Comparison of ENCODE assay signal across 9 cellular contexts in genomic region chr4:55733874-55734437, GRCh38.
A peak's percentile ranks its signal among the peaks of the same experiment; 100 is the strongest.
DNase-seq lines count a peak whose midpoint lies in the region; ATAC-seq and TF ChIP-seq lines count a peak whose summit lies in the region.
"Had no signal": no experiment of that assay in that cellular context is flagged by ENCODE, and none has a peak within 500 bp of the region (broad histone marks: within the 10 kb centered on the region; RNA-seq: fewer than 3 reads in every experiment).

No MANE protein-coding gene starts in this region.

- no peak overlapping the region for H3K4me2 ChIP-seq in trophoblast cell (ENCODE audit: low read length)

- no peak overlapping the region for H3K23ac ChIP-seq in trophoblast cell (ENCODE audit: low read length)

- no peak overlapping the region for H3K9ac ChIP-seq in trophoblast cell (ENCODE audit: low read length)

- H3K4ac ChIP-seq in trophoblast cell (ENCODE audit: low read depth, low read length), result no peak overlapping the region

- no peak overlapping the region for H4K12ac ChIP-seq in trophoblast cell (ENCODE audit: low read depth, low read length)

- no CpG with 5 or more reads among the region's 2 CpGs for WGBS in trophoblast cell (ENCODE audit: extremely low coverage, insufficient coverage, insufficient read length)

- no peak overlapping the region for H3K27ac ChIP-seq in trophoblast cell (ENCODE audit: low read depth, low read length)
- H3K27ac ChIP-seq: HL-60 had no signal

- H3K36me3 ChIP-seq in mucosa of descending colon (ENCODE audit: low read depth) (no peaks in the 10 kb centered on the region), trophoblast cell (ENCODE audit: control insufficient read depth in 1 of 2, insufficient read depth in 2 of 2, low read length in 2 of 2) (no peaks in the 10 kb centered on the region)

- peak; percentile 99 for ATAC-seq in mucosa of descending colon
- no peak for ATAC-seq in GM18498 (IDR thresholded peaks at IDR 0.05; ENCODE audit: unreplicated experiment)
- no peak for ATAC-seq in HG03196 (IDR thresholded peaks at IDR 0.05; ENCODE audit: unreplicated experiment)

- H4K8ac ChIP-seq in trophoblast cell (ENCODE audit: low read depth, low read length), result no peak overlapping the region

- H3K14ac ChIP-seq in trophoblast cell (ENCODE audit: low read length), result no peak overlapping the region

- no peak overlapping the region for H2AFZ ChIP-seq in trophoblast cell (ENCODE audit: insufficient read depth, low read length, poor library complexity)

- DNase-seq in EL, result peak; percentile 35
- peak; percentile 22 for DNase-seq in NCI-H748 treated with DMSO at 0.1 percent for 48 hours (lab: John Stamatoyannopoulos, UW)
- DNase-seq in dermis microvascular lymphatic vessel endothelial cell (ENCODE audit: low read depth in 2 of 2), result peak; percentile 42 to 77
- peak; percentile 82 to 95 (median 86) for DNase-seq in mucosa of descending colon
- DNase-seq in CD1c-positive myeloid dendritic cell (ENCODE audit: extremely low spot score), result no peak
- DNase-seq in trophoblast cell, result no peak

- no peak overlapping the region for H4K91ac ChIP-seq in trophoblast cell (ENCODE audit: low read depth, low read length)

- H3K79me1 ChIP-seq in trophoblast cell (ENCODE audit: low read length), result no peaks in the 10 kb centered on the region

- no peak overlapping the region for H2BK120ac ChIP-seq in trophoblast cell (ENCODE audit: insufficient read depth, low read length, poor library complexity)

- intact Hi-C loops in mucosa of descending colon (cut with DNase I, micrococcal nuclease), result no loop called here

- no peaks in the 10 kb centered on the region for H3K79me2 ChIP-seq in trophoblast cell (ENCODE audit: control insufficient read depth, insufficient read depth, low read length, poor library complexity)

- no peak overlapping the region for H2BK12ac ChIP-seq in trophoblast cell (ENCODE audit: low read length)

- TF ChIP-seq CTCF in mucosa of descending colon (IDR thresholded peaks at IDR 0.05), result no peak

- H3K4me1 ChIP-seq in mucosa of descending colon (ENCODE audit: low read depth), result peaks cover 5% of the 10 kb centered on the region
- H3K4me1 ChIP-seq in trophoblast cell (ENCODE audit: control insufficient read depth in 1 of 2, insufficient read depth in 2 of 2, low read length in 2 of 2), result no peaks in the 10 kb centered on the region

- H3K27me3 ChIP-seq in trophoblast cell (ENCODE audit: insufficient read depth, low read length), result no peaks in the 10 kb centered on the region

- no peak overlapping the region for H3K4me3 ChIP-seq in mucosa of descending colon
- H3K4me3 ChIP-seq in trophoblast cell (ENCODE audit: low read depth, low read length), result no peak overlapping the region

- H3K18ac ChIP-seq in trophoblast cell (ENCODE audit: low read length), result no peak overlapping the region

- no peak overlapping the region for H2BK5ac ChIP-seq in trophoblast cell (ENCODE audit: low read depth, low read length, poor library complexity)

- H3K9me3 ChIP-seq in mucosa of descending colon (no peaks in the 10 kb centered on the region), trophoblast cell (ENCODE audit: insufficient read depth, low read depth, low read length) (no peaks in the 10 kb centered on the region)

- no peak overlapping the region for H2AK5ac ChIP-seq in trophoblast cell (ENCODE audit: low read length)

Comparison
In these comparisons a context has a peak if more than half of its experiments do, and no peak if none do; other contexts are left out.
1. DNase-seq: peak in EL (single experiment), NCI-H748 treated with DMSO at 0.1 percent for 48 hours (single experiment), dermis microvascular lymphatic vessel endothelial cell (2 of 2) and mucosa of descending colon (3 of 3); none in CD1c-positive myeloid dendritic cell (single experiment) and trophoblast cell (0 of 2).